10 cellular contexts compared by ENCODE assay signal in the genomic region with DNA sequence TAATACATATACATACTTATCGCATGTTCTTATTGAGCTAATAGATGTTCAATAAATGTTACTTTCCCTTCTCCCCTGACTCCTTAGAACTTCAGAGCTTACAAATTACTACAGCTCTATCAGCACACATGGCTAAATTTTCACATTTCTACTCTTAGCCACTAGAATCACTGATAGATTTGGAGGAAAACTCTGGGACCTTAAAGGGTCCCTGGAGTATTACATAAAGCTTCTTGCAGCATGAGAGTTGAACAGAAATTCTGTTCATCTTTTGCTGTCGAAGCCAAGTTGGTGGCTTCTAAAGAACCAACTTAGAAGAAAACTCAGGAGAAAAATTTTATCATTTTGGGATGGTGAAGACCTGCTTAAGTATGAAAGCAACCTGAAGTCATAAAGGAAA. TPM values are rescaled to one million over a fixed set of nuclear protein-coding genes. Genes with fewer than 3 reads are reported as not detected.
DNase-seq lines count a peak whose midpoint lies in the region; ATAC-seq, FAIRE-seq and TF ChIP-seq lines count a peak whose summit lies in the region.
"Had no signal": no experiment of that assay in that cellular context is flagged by ENCODE, and none has a peak within 500 bp of the region (broad histone marks: within the 10 kb centered on the region; RNA-seq: fewer than 3 reads in every experiment).

No MANE protein-coding gene starts in this region.

- DNase-seq in PC-9 (no peak), endothelial cell of umbilical vein (ENCODE audit: low read depth, low spot score) (no peak), osteocyte (ENCODE audit: extremely low spot score, unreplicated experiment) (no peak), iPS-NIHi7 (ENCODE audit: extremely low spot score) (no peak), NCI-H526 treated with DMSO at 0.1 percent for 48 hours (lab: John Stamatoyannopoulos, UW) (no peak), COR-L47 (lab: John Stamatoyannopoulos, UW) (no peak)
- DNase-seq: Caco-2, midbrain had no signal

- TF ChIP-seq CTCF in PC-9 (conservative IDR thresholded peaks at IDR 0.05) = no peak
- no peak for TF ChIP-seq CTCF in endothelial cell of umbilical vein (IDR thresholded peaks at IDR 0.05; ENCODE audit: extremely low read depth in 1 of 2, insufficient read depth in 1 of 2, low read depth in 1 of 2, low read length in 2 of 2)
- TF ChIP-seq CTCF in osteocyte (IDR thresholded peaks at IDR 0.05) = no peak

- H3K9me2 ChIP-seq in PC-9 (ENCODE audit: insufficient read depth) = no peaks in the 10 kb centered on the region

- intact Hi-C loops in PC-9 (cut with micrococcal nuclease; ENCODE audit: unreplicated experiment) = no loop called here
- intact Hi-C loops in endothelial cell of umbilical vein (cut with micrococcal nuclease) = no loop called here

- H4K20me1 ChIP-seq in PC-9 (ENCODE audit: insufficient read depth) (no peaks in the 10 kb centered on the region), endothelial cell of umbilical vein (replicated peaks; ENCODE audit: control insufficient read depth, extremely low read depth, insufficient read depth, low read length) (no peaks in the 10 kb centered on the region)

- H3K4me3 ChIP-seq in ACC112 (ENCODE audit: low read depth, low read length) = peak overlapping the region; percentile 50
- no peak overlapping the region for H3K4me3 ChIP-seq in PC-9
- no peak overlapping the region for H3K4me3 ChIP-seq in endothelial cell of umbilical vein (replicated peaks in 1 of 3; ENCODE audit: insufficient read depth in 1 of 3, low read depth in 1 of 3, low read length in 3 of 3)

- TF ChIP-seq POLR2A in endothelial cell of umbilical vein (IDR thresholded peaks at IDR 0.05; ENCODE audit: low read depth, low read length) = no peak

- H3K27ac ChIP-seq in ACC112 (ENCODE audit: low read depth, low read length) (peak overlapping the region; percentile 89), PC-9 (peak overlapping the region; percentile 78), endothelial cell of umbilical vein (ENCODE audit: insufficient read depth, low read depth, low read length) (peak overlapping the region; percentile 53)

- H3K9me3 ChIP-seq in PC-9 (ENCODE audit: insufficient read depth, low read depth) (no peaks in the 10 kb centered on the region), endothelial cell of umbilical vein (replicated peaks; ENCODE audit: control insufficient read depth, insufficient read depth, low read length) (no peaks in the 10 kb centered on the region)
- H3K9me3 ChIP-seq: Caco-2 had no signal

- H3K36me3 Mint-ChIP-seq in osteocyte (ENCODE audit: unreplicated experiment) = peaks cover 3% of the 10 kb centered on the region

- peaks cover 25% of the 10 kb centered on the region for H3F3A ChIP-seq in PC-9 (ENCODE audit: insufficient read depth, low read depth)

- ATAC-seq in GM21447 (IDR thresholded peaks at IDR 0.05; ENCODE audit: unreplicated experiment) = no peak

- CTCF ChIA-PET in PC-9 (lab: Charles Lee) = no interaction called here
- CTCF ChIA-PET in endothelial cell of umbilical vein (lab: Charles Lee) = interaction anchor here (0.7 to 2.5 kb wide), 14 partner anchors 9 to 80 kb away, joined by 3 to 18 read pairs (median 4); a partner anchor contains a TSS

- H3K27me3 ChIP-seq in ACC112 (ENCODE audit: insufficient read depth, low read length) (no peaks in the 10 kb centered on the region), PC-9 (ENCODE audit: insufficient read depth, low read depth) (no peaks in the 10 kb centered on the region), endothelial cell of umbilical vein (ENCODE audit: control insufficient read depth in 2 of 2, insufficient read depth in 2 of 2, low read length in 2 of 2) (no peaks in the 10 kb centered on the region)

- POLR2A ChIA-PET in PC-9 (lab: Charles Lee; ENCODE audit: unreplicated experiment) (no interaction called here), endothelial cell of umbilical vein (lab: Charles Lee) (interaction anchor here (1.1 to 1.5 kb wide), 2 partner anchors 16 to 27 kb away, joined by 3 read pairs; a partner anchor contains a TSS)

- H3K27me3 Mint-ChIP-seq in osteocyte (ENCODE audit: unreplicated experiment) = no peaks in the 10 kb centered on the region

- H3K9me1 ChIP-seq in endothelial cell of umbilical vein (replicated peaks; ENCODE audit: control insufficient read depth, extremely low read depth, insufficient read depth, low read length) = no peaks in the 10 kb centered on the region

- H3K9ac ChIP-seq in endothelial cell of umbilical vein (replicated peaks; ENCODE audit: extremely low read depth, insufficient read depth, low read length) = no peak overlapping the region

- peaks cover 32% of the 10 kb centered on the region for H3K4me1 Mint-ChIP-seq in osteocyte (ENCODE audit: unreplicated experiment)

- peaks cover 7% of the 10 kb centered on the region for H3K9me3 Mint-ChIP-seq in osteocyte (ENCODE audit: unreplicated experiment)

- H3K4me2 ChIP-seq in PC-9 (peak overlapping the region; percentile 76), endothelial cell of umbilical vein (ENCODE audit: insufficient read depth, low read length) (peak overlapping the region; percentile 84)

- BruUV-seq in PC-9 (replicated peaks; lab: Mats Ljungman, UMichigan) (no TSS peak), endothelial cell of umbilical vein (replicated peaks; lab: Mats Ljungman, UMichigan) (no TSS peak)

- peak overlapping the region; percentile 74 for H3K27ac Mint-ChIP-seq in osteocyte (ENCODE audit: unreplicated experiment)

- peaks cover 39% of the 10 kb centered on the region for H3K4me1 ChIP-seq in ACC112 (ENCODE audit: control insufficient read depth, insufficient read depth, low read length, unreplicated experiment)
- peaks cover 46% of the 10 kb centered on the region for H3K4me1 ChIP-seq in PC-9 (replicated peaks; ENCODE audit: insufficient read depth)
- peaks cover 36% of the 10 kb centered on the region for H3K4me1 ChIP-seq in endothelial cell of umbilical vein (ENCODE audit: control insufficient read depth, extremely low read depth, insufficient read depth, low read length)

- no peak overlapping the region for H3K4me3 Mint-ChIP-seq in osteocyte (ENCODE audit: unreplicated experiment)

- no peak for FAIRE-seq in endothelial cell of umbilical vein (lab: Jason Lieb, UNC)

- peaks cover 3% of the 10 kb centered on the region; the same call in 1 of the 2 replicates for H3K36me3 ChIP-seq in ACC112 (ENCODE audit: insufficient read depth, low read length)
- H3K36me3 ChIP-seq in PC-9 (ENCODE audit: low read depth) = 0 out of 2 replicates have a peak, but pooled peaks cover 4% of the 10 kb centered on the region
- no peaks in the 10 kb centered on the region for H3K36me3 ChIP-seq in endothelial cell of umbilical vein (ENCODE audit: control insufficient read depth in 2 of 2, extremely low read depth in 1 of 2, insufficient read depth in 2 of 2, low read length in 2 of 2)

- dilution Hi-C loops in endothelial cell of umbilical vein (cut with MboI; ENCODE audit: extremely low pct_ligation_motif_present, low sequenced_read_pairs) = no loop called here

- H2AFZ ChIP-seq in ACC112 (ENCODE audit: low read length, unreplicated experiment) (no peak overlapping the region), PC-9 (no peak overlapping the region), endothelial cell of umbilical vein (ENCODE audit: low read depth, low read length) (no peak overlapping the region)

- peaks cover 90% of the 10 kb centered on the region for H3K79me2 ChIP-seq in ACC112 (ENCODE audit: control insufficient read depth, insufficient read depth, low read length, unreplicated experiment)
- peaks cover 96% of the 10 kb centered on the region for H3K79me2 ChIP-seq in PC-9 (ENCODE audit: low read depth)
- H3K79me2 ChIP-seq in endothelial cell of umbilical vein (ENCODE audit: control insufficient read depth, insufficient read depth, low read length) = peaks cover 69% of the 10 kb centered on the region

TF ChIP-seq in endothelial cell of umbilical vein, 7 proteins besides CTCF, POLR2A, EP300 and RAD21:
- TF ChIP-seq EZH2 (IDR thresholded peaks at IDR 0.05; ENCODE audit: borderline replicate concordance, low read depth, low read length, severe bottlenecking) = no peak
- no peak for TF ChIP-seq JUN (IDR thresholded peaks at IDR 0.05; ENCODE audit: borderline replicate concordance, insufficient read depth, insufficient read length, low read depth)
- TF ChIP-seq, protein P1, sequence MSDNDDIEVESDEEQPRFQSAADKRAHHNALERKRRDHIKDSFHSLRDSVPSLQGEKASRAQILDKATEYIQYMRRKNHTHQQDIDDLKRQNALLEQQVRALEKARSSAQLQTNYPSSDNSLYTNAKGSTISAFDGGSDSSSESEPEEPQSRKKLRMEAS (IDR thresholded peaks at IDR 0.05; ENCODE audit: insufficient read depth, insufficient read length) = no peak
- no peak for TF ChIP-seq POLR2AphosphoS5 (IDR thresholded peaks at IDR 0.05; ENCODE audit: insufficient read depth, low read depth, low read length)
- no peak for TF ChIP-seq GATA2 (IDR thresholded peaks at IDR 0.05; ENCODE audit: insufficient read depth, insufficient read length, low read depth, low read length)
- TF ChIP-seq MYC (IDR thresholded peaks at IDR 0.05; ENCODE audit: low read depth, low read length) = no peak
- TF ChIP-seq FOS (IDR thresholded peaks at IDR 0.05; ENCODE audit: borderline replicate concordance, insufficient read depth, low read length) = no peak

RNA-seq across cellular contexts. Expression of a gene that starts 15.5 kb away (rescaled TPM):
- total RNA-seq in PC-9 (2021) = 75.6 and 87.2 TPM in 2 replicates
- 65.6 and 66.5 TPM in 2 replicates for total RNA-seq in endothelial cell of umbilical vein
- polyA plus RNA-seq in endothelial cell of umbilical vein = 61.3 and 61.4 TPM in 2 replicates
- polyA plus RNA-seq in endothelial cell of umbilical vein (2011; cell fraction: cytosol; rRNA removed) = 38.4 and 38.5 TPM in 2 replicates
- polyA plus RNA-seq in endothelial cell of umbilical vein (2011; cell fraction: nucleus; rRNA removed) = 20.8 and 22.6 TPM in 2 replicates
- 59.6 and 71.4 TPM in 2 replicates for polyA plus RNA-seq in endothelial cell of umbilical vein (2012)
- polyA minus RNA-seq in endothelial cell of umbilical vein = 80.7 and 81.6 TPM in 2 replicates
- 182 TPM for polyA minus RNA-seq in endothelial cell of umbilical vein (2011; cell fraction: cytosol; rRNA and poly(A)+ RNA removed)
- polyA minus RNA-seq in endothelial cell of umbilical vein (2011; cell fraction: nucleus; rRNA and poly(A)+ RNA removed) = 19.3 and 19.9 TPM in 2 replicates
- 39.1 and 40.9 TPM in 2 replicates for total RNA-seq in osteocyte
